In the genomic region with DNA sequence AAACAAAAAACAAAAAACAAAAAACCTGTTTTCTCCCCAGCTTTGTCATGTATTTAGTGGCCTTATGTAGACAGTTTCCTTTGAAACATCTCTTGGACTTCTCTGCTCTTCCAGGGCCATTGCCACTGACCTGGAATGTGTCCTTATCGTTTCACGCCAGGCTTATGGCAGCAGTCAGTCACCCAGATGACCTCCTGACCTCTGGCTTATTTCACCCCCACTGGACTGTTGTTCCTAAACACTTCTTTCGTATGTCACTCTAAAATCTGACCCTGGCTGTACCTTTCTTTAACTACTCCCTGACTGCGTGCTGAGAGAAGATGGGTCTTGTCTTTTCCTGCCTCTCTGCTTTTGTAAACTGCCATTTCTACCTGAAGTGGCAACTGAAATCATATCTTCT, we compare ENCODE assay signal across 24 cellular contexts. TPM values are rescaled to one million over a fixed set of nuclear protein-coding genes. Genes with fewer than 3 reads are reported as not detected.
DNase-seq lines count a peak whose midpoint lies in the region; ATAC-seq, FAIRE-seq and TF ChIP-seq lines count a peak whose summit lies in the region.
"Had no signal": no experiment of that assay in that cellular context is flagged by ENCODE, and none has a peak within 500 bp of the region (broad histone marks: within the 10 kb centered on the region; RNA-seq: fewer than 3 reads in every experiment).

No MANE protein-coding gene starts in this region.

- H3K4me2 ChIP-seq in GM12878 (ENCODE audit: control insufficient read depth, insufficient read depth): no peak overlapping the region

- TF ChIP-seq RAD21 in GM12878 (IDR thresholded peaks at IDR 0.05; ENCODE audit: insufficient read depth, low read depth, low read length): no peak

- TF ChIP-seq CTCF in right atrium auricular region (IDR thresholded peaks at IDR 0.05) (no peak), GM12878 (IDR thresholded peaks at IDR 0.05 in 2 of 3, conservative IDR thresholded peaks at IDR 0.05 in 1 of 3; ENCODE audit: control insufficient read depth in 2 of 3, extremely low read depth in 1 of 3, insufficient read depth in 1 of 3, low read depth in 3 of 3, low read length in 3 of 3) (no peak), neural crest cell (conservative IDR thresholded peaks at IDR 0.05) (no peak)

- peaks cover 35% of the 10 kb centered on the region for H3K4me1 Mint-ChIP-seq in T-helper 2 cell treated with Interferon-gamma antibody and Interleukin-4, amounts not matched to agents 5 μg/mL and 100 μg/mL, for 36 hours (ENCODE audit: low read depth)
- H3K4me1 Mint-ChIP-seq in neural crest cell: peaks cover 22% of the 10 kb centered on the region

- peaks cover 30% of the 10 kb centered on the region for H3K36me3 ChIP-seq in right atrium auricular region
- peaks cover 0 to 3% of the 10 kb centered on the region in 2 experiments; a peak in 2 of 4 replicates for H3K36me3 ChIP-seq in GM12878 (ENCODE audit: control insufficient read depth in 2 of 2, insufficient read depth in 2 of 2, low read length in 1 of 2)
- H3K36me3 ChIP-seq: vagina had no signal

- in situ Hi-C loops in GM12878 (cut with MboI): no loop called here

- TF ChIP-seq POLR2A in GM12878 (IDR thresholded peaks at IDR 0.05; ENCODE audit: low read depth, low read length): no peak

- H3K36me3 Mint-ChIP-seq in T-helper 2 cell treated with Interferon-gamma antibody and Interleukin-4, amounts not matched to agents 5 μg/mL and 100 μg/mL, for 36 hours (ENCODE audit: low read depth): peaks cover 49% of the 10 kb centered on the region
- H3K36me3 Mint-ChIP-seq in neural crest cell (ENCODE audit: low read depth): peaks cover 4% of the 10 kb centered on the region

- no peak overlapping the region for H2AFZ ChIP-seq in GM12878 (ENCODE audit: control insufficient read depth, low read depth, low read length)

- no peak for DNase-seq in T-helper 2 cell treated with Interferon-gamma antibody and Interleukin-4, amounts not matched to agents 5 μg/mL and 100 μg/mL, for 36 hours (ENCODE audit: low spot score)
- DNase-seq in T-helper 2 cell (no peak), Right ventricle myocardium superior (no peak), right atrium auricular region (ENCODE audit: low spot score) (no peak), GM12878 (ENCODE audit: low read depth, low spot score) (no peak), neural crest cell (ENCODE audit: low read depth, low spot score) (no peak)
- DNase-seq in stimulated activated naive CD4-positive, alpha-beta T cell (lab: John Stamatoyannopoulos, UW): no peak
- DNase-seq: 8988T, foreskin fibroblast, H7, hippocampal formation, Karpas-422, NCI-H187 treated with DMSO at 0.1 percent for 48 hours, NCI-H2227 treated with DMSO at 0.1 percent for 48 hours, NCI-H774, retina, SHP77 had no signal

- peaks cover 0 to 18% of the 10 kb centered on the region in 2 donors for H3K4me1 ChIP-seq in right atrium auricular region
- peaks cover 9% of the 10 kb centered on the region for H3K4me1 ChIP-seq in GM12878 (ENCODE audit: control insufficient read depth, insufficient read depth, low read length)
- H3K4me1 ChIP-seq: vagina had no signal

- peak; percentile 51 for ATAC-seq in Right ventricle myocardium superior (ENCODE audit: poor library complexity)
- no peak for ATAC-seq in GM12878
- ATAC-seq in HG03045 (IDR thresholded peaks at IDR 0.05; ENCODE audit: unreplicated experiment): no peak

- H3K4me3 ChIP-seq in right atrium auricular region (no peak overlapping the region), GM12878 (no peak overlapping the region)
- H3K4me3 ChIP-seq: suprapubic skin, vagina had no signal

- WGBS in GM12878 (ENCODE audit: insufficient coverage, insufficient replicate concordance, low lambda C conversion rate, missing lambda C conversion rate): 99% methylated on average over 4 of the region's 4 CpGs

- H4K20me1 ChIP-seq in GM12878 (ENCODE audit: control insufficient read depth, insufficient read depth): no peaks in the 10 kb centered on the region

- FAIRE-seq in GM12878 (lab: Jason Lieb, UNC): no peak
- FAIRE-seq: HTR-8/SVneo, islet of Langerhans had no signal

- intact Hi-C loops in Right ventricle myocardium superior (cut with DNase I): loop anchor here (10.0 kb wide), 1 partner anchor 428 kb away; no protein-coding TSS in a partner anchor
- intact Hi-C loops in GM12878 (cut with micrococcal nuclease; ENCODE audit: unreplicated experiment): no loop called here

- no peaks in the 10 kb centered on the region for H3K79me2 ChIP-seq in GM12878 (ENCODE audit: control insufficient read depth, insufficient read depth, low read length)

- CTCF ChIA-PET in GM12878 (lab: Yijun Ruan, JAX): interaction anchor here (0.7 kb wide), 1 partner anchor 1051 kb away, joined by 4 read pairs; no protein-coding TSS in a partner anchor

- no peaks in the 10 kb centered on the region for H3K27me3 Mint-ChIP-seq in T-helper 2 cell treated with Interferon-gamma antibody and Interleukin-4, amounts not matched to agents 5 μg/mL and 100 μg/mL, for 36 hours (ENCODE audit: low read depth)
- no peaks in the 10 kb centered on the region for H3K27me3 Mint-ChIP-seq in neural crest cell (ENCODE audit: low read depth)
- H3K27me3 Mint-ChIP-seq: B cell had no signal

- no peak overlapping the region for H3K4me3 Mint-ChIP-seq in T-helper 2 cell treated with Interferon-gamma antibody and Interleukin-4, amounts not matched to agents 5 μg/mL and 100 μg/mL, for 36 hours
- H3K4me3 Mint-ChIP-seq in neural crest cell: no peak overlapping the region
- H3K4me3 Mint-ChIP-seq: B cell had no signal

- no peaks in the 10 kb centered on the region for H3K27me3 ChIP-seq in right atrium auricular region
- H3K27me3 ChIP-seq in GM12878 (replicated peaks in 1 of 2; ENCODE audit: control insufficient read depth in 2 of 2, insufficient read depth in 2 of 2, low read length in 1 of 2): no peaks in the 10 kb centered on the region
- H3K27me3 ChIP-seq: suprapubic skin, vagina had no signal

- no peaks in the 10 kb centered on the region for H3K9me3 Mint-ChIP-seq in T-helper 2 cell treated with Interferon-gamma antibody and Interleukin-4, amounts not matched to agents 5 μg/mL and 100 μg/mL, for 36 hours
- H3K9me3 Mint-ChIP-seq in neural crest cell: no peaks in the 10 kb centered on the region

- peak overlapping the region in 1 of 2 donors; percentile 62 for H3K27ac ChIP-seq in right atrium auricular region
- no peak overlapping the region for H3K27ac ChIP-seq in GM12878 (ENCODE audit: control insufficient read depth, insufficient read depth)
- H3K27ac ChIP-seq: epithelial cell of prostate, suprapubic skin, vagina had no signal

- RAD21 ChIA-PET in GM12878 (lab: Charles Lee; ENCODE audit: unreplicated experiment): no interaction called here

- H3K27ac Mint-ChIP-seq in T-helper 2 cell treated with Interferon-gamma antibody and Interleukin-4, amounts not matched to agents 5 μg/mL and 100 μg/mL, for 36 hours: peak overlapping the region; percentile 47
- H3K27ac Mint-ChIP-seq in neural crest cell (ENCODE audit: unreplicated experiment): peak overlapping the region; percentile 57
- H3K27ac Mint-ChIP-seq: B cell had no signal

- TF ChIP-seq EP300 in GM12878 (IDR thresholded peaks at IDR 0.05; ENCODE audit: borderline replicate concordance in 1 of 2, control insufficient read depth in 1 of 2, low read depth in 2 of 2, low read length in 2 of 2): no peak

- BruUV-seq in GM12878 (replicated peaks; lab: Mats Ljungman, UMichigan): TSS peak; percentile 61

- POLR2A ChIA-PET in GM12878 (lab: Charles Lee): no interaction called here

- H3K9me3 ChIP-seq in right atrium auricular region: no peaks in the 10 kb centered on the region
- no peaks in the 10 kb centered on the region for H3K9me3 ChIP-seq in GM12878 (replicated peaks; ENCODE audit: control insufficient read depth, insufficient read depth, low read length)
- H3K9me3 ChIP-seq: suprapubic skin, vagina had no signal

- no peak overlapping the region for H3K9ac ChIP-seq in GM12878 (ENCODE audit: control insufficient read depth, insufficient read depth, low read length)

- SMC1A ChIA-PET in GM12878 (lab: Charles Lee; ENCODE audit: uncharacterized antibody, unreplicated experiment): no interaction called here

TF ChIP-seq in GM12878, 131 proteins besides CTCF, POLR2A, EP300 and RAD21 (continues in another document):
- no peak for TF ChIP-seq MAX (IDR thresholded peaks at IDR 0.05; ENCODE audit: low read depth, low read length)
- no peak for TF ChIP-seq CBX3 (IDR thresholded peaks at IDR 0.05; ENCODE audit: borderline replicate concordance, low read depth)

RNA-seq across cellular contexts. Expression of gene LGALS8, which starts 9.1 kb away (rescaled TPM):
- total RNA-seq in Right ventricle myocardium superior (78.2 TPM), right atrium auricular region (100 to 1,000 TPM; 103 to 113 TPM), GM12878 (2014; rRNA removed) (16.0 and 23.9 TPM in 2 replicates), GM12878 (2014; rRNA removed; fragmentation: Illumina TruSeq; extraction: Trizol) (19.9 and 20.0 TPM in 2 replicates), GM12878 (2021) (15.4 and 16.4 TPM in 2 replicates), neural crest cell (23.3 and 29.9 TPM in 2 replicates)
- total RNA-seq in GM12878 (2013; cell fraction: nucleolus; rRNA removed): 165 and 175 TPM in 2 replicates
- 35.3 TPM for polyA plus RNA-seq in GM12878 (2011; ENCODE audit: low read depth)
- polyA plus RNA-seq in GM12878 (2011; rRNA removed) (86.5 and 107 TPM in 2 replicates), GM12878 (2014; fragmentation: Illumina TruSeq; extraction: Trizol) (20.4 and 21.6 TPM in 2 replicates), GM12878 (2014; fragmentation: Nextera tagmentation; extraction: Ambion mirVana) (10 to 100 TPM; 15.9 to 18.6 TPM), GM12878 (2014; rRNA removed) (24.2 and 25.2 TPM in 2 replicates), GM12878 (2016; fragmentation: Nextera tagmentation; extraction: Ambion mirVana) (10 to 100 TPM; 18.0 to 19.8 TPM)
- polyA plus RNA-seq in GM12878 (2011; cell fraction: cytosol; rRNA removed): 45.3 and 58.0 TPM in 2 replicates
- polyA plus RNA-seq in GM12878 (2011; cell fraction: nucleus; rRNA removed): 233 and 364 TPM in 2 replicates
- polyA plus RNA-seq in GM12878 (2012): 28.4 and 44.1 TPM in 2 replicates
- polyA minus RNA-seq in GM12878 (2011; rRNA and poly(A)+ RNA removed): 53.5 and 60.1 TPM in 2 replicates
- 11.9 and 13.4 TPM in 2 replicates for polyA minus RNA-seq in GM12878 (2011; cell fraction: cytosol; rRNA and poly(A)+ RNA removed)
- 76.8 and 81.1 TPM in 2 replicates for polyA minus RNA-seq in GM12878 (2011; cell fraction: nucleus; rRNA and poly(A)+ RNA removed)
